10 cellular contexts compared by ENCODE assay signal in genomic region chr22:42642801-42643631, GRCh38. TPM values are rescaled to one million over a fixed set of nuclear protein-coding genes. Genes with fewer than 3 reads are reported as not detected.
DNase-seq lines count a peak whose midpoint lies in the region; ATAC-seq and TF ChIP-seq lines count a peak whose summit lies in the region.
"Had no signal": no experiment of that assay in that cellular context is flagged by ENCODE, and none has a peak within 500 bp of the region (broad histone marks: within the 10 kb centered on the region; RNA-seq: fewer than 3 reads in every experiment).

No MANE protein-coding gene starts in this region.

- no peak overlapping the region for H3K4me2 ChIP-seq in mesenchymal stem cell (ENCODE audit: low read length, poor library complexity, severe bottlenecking)

- H4K91ac ChIP-seq in mesenchymal stem cell (ENCODE audit: low read length) = peak overlapping the region; percentile 35

- no peak overlapping the region for H2BK12ac ChIP-seq in mesenchymal stem cell (ENCODE audit: low read length in 2 of 2)

- peak overlapping the region; percentile 38 for H4K8ac ChIP-seq in mesenchymal stem cell (ENCODE audit: low read length)

- H3K27me3 ChIP-seq in mesenchymal stem cell (ENCODE audit: control insufficient read depth in 1 of 2, insufficient read depth in 1 of 2, low read length in 2 of 2) (no peaks in the 10 kb centered on the region), WERI-Rb-1 (ENCODE audit: insufficient read depth, low read depth, severe bottlenecking) (no peaks in the 10 kb centered on the region)

- H2AFZ ChIP-seq in mesenchymal stem cell (ENCODE audit: low read depth, low read length) = no peak overlapping the region

- H2BK5ac ChIP-seq in mesenchymal stem cell (ENCODE audit: low read depth, low read length, poor library complexity, severe bottlenecking) = no peak overlapping the region

- H3K4me3 ChIP-seq in mesenchymal stem cell (ENCODE audit: insufficient read depth in 1 of 2, low read depth in 1 of 2, low read length in 2 of 2) (no peak overlapping the region), WERI-Rb-1 (ENCODE audit: low read depth, low read length) (no peak overlapping the region)

- CTCF ChIA-PET in activated CD8-positive, alpha-beta T cell treated with anti-CD3 and anti-CD28 coated beads, Interleukin-2, amount 10 ng/mL, durations not matched to agents 7 days and 5 days (lab: Charles Lee) = interaction anchor here (2.1 kb wide), 1 partner anchor 22 kb away, joined by 11 read pairs; no protein-coding TSS in a partner anchor
- CTCF ChIA-PET in activated CD8-positive, alpha-beta T cell treated with anti-CD3 and anti-CD28 coated beads for 36 hours (lab: Charles Lee) = no interaction called here
- CTCF ChIA-PET in activated B cell treated with CpG ODN at 0.5 μM for 24 hours (lab: Charles Lee) = interaction anchor here (0.9 to 1.7 kb wide), 3 partner anchors 13 to 21 kb away, joined by 3 to 11 read pairs (median 5); no protein-coding TSS in a partner anchor

- intact Hi-C loops in activated CD8-positive, alpha-beta T cell treated with anti-CD3 and anti-CD28 coated beads for 36 hours (cut with micrococcal nuclease) = no loop called here
- intact Hi-C loops in activated B cell treated with CpG ODN at 0.5 μM for 24 hours (cut with micrococcal nuclease) = no loop called here

- peak overlapping the region in 1 of 2 experiments; percentile 36 for H3K4ac ChIP-seq in mesenchymal stem cell (ENCODE audit: low read depth in 1 of 2, low read length in 2 of 2)

- no peak overlapping the region for H2BK15ac ChIP-seq in mesenchymal stem cell (ENCODE audit: low read depth, poor library complexity, severe bottlenecking)

- H2AK5ac ChIP-seq in mesenchymal stem cell (ENCODE audit: low read length, severe bottlenecking) = peak overlapping the region; percentile 59

- peaks cover 3% of the 10 kb centered on the region for H3K36me3 Mint-ChIP-seq in activated CD8-positive, alpha-beta T cell treated with anti-CD3 and anti-CD28 coated beads, Interleukin-2, amount 10 ng/mL, durations not matched to agents 7 days and 5 days (ENCODE audit: low read depth)
- H3K36me3 Mint-ChIP-seq in activated CD8-positive, alpha-beta T cell treated with anti-CD3 and anti-CD28 coated beads for 36 hours (ENCODE audit: low read depth) = no peaks in the 10 kb centered on the region
- H3K36me3 Mint-ChIP-seq in activated B cell treated with CpG ODN at 0.5 μM for 24 hours (ENCODE audit: low read depth) (no peaks in the 10 kb centered on the region), type B pancreatic cell (peaks cover 4% of the 10 kb centered on the region)

- WGBS in mesenchymal stem cell = 97% methylated on average over 11 of the region's 12 CpGs

- DNase-seq in activated CD8-positive, alpha-beta T cell treated with anti-CD3 and anti-CD28 coated beads, Interleukin-2, amount 10 ng/mL, durations not matched to agents 7 days and 5 days = no peak
- no peak for DNase-seq in activated CD8-positive, alpha-beta T cell treated with anti-CD3 and anti-CD28 coated beads for 36 hours
- DNase-seq in activated B cell treated with CpG ODN at 0.5 μM for 24 hours = no peak
- DNase-seq in mesenchymal stem cell = no peak
- no peak for DNase-seq in type B pancreatic cell (ENCODE audit: extremely low spot score, unreplicated experiment)
- DNase-seq in WERI-Rb-1 = no peak
- DNase-seq in DMS53 treated with DMSO at 0.1 percent for 48 hours (lab: John Stamatoyannopoulos, UW; ENCODE audit: unreplicated experiment) = no peak
- no peak for DNase-seq in glomerular visceral epithelial cell (ENCODE audit: extremely low spot score)

- H3K36me3 ChIP-seq in mesenchymal stem cell (ENCODE audit: control insufficient read depth in 1 of 2, insufficient read depth in 2 of 2, low read depth in 1 of 2, low read length in 2 of 2) (peaks cover 3 to 20% of the 10 kb centered on the region in 2 experiments), WERI-Rb-1 (no peaks in the 10 kb centered on the region; the same call in 1 of the 2 replicates)

- no peak overlapping the region for H3K18ac ChIP-seq in mesenchymal stem cell (ENCODE audit: low read depth in 1 of 2, low read length in 2 of 2)

- H3K9me3 ChIP-seq in mesenchymal stem cell (ENCODE audit: control insufficient read depth, low read length) = no peaks in the 10 kb centered on the region
- no peaks in the 10 kb centered on the region for H3K9me3 ChIP-seq in WERI-Rb-1 (ENCODE audit: severe bottlenecking)

- no peak overlapping the region for H3K9ac ChIP-seq in mesenchymal stem cell (ENCODE audit: low read length)

- TF ChIP-seq CTCF in activated CD8-positive, alpha-beta T cell treated with anti-CD3 and anti-CD28 coated beads for 36 hours (IDR thresholded peaks at IDR 0.05) = no peak
- TF ChIP-seq CTCF in activated B cell treated with CpG ODN at 0.5 μM for 24 hours (IDR thresholded peaks at IDR 0.05) (no peak), type B pancreatic cell (conservative IDR thresholded peaks at IDR 0.05) (no peak), WERI-Rb-1 (IDR thresholded peaks at IDR 0.05; ENCODE audit: low read depth, low read length) (no peak)

- peak overlapping the region; percentile 10 for H3K27ac Mint-ChIP-seq in activated CD8-positive, alpha-beta T cell treated with anti-CD3 and anti-CD28 coated beads, Interleukin-2, amount 10 ng/mL, durations not matched to agents 7 days and 5 days
- H3K27ac Mint-ChIP-seq in activated CD8-positive, alpha-beta T cell treated with anti-CD3 and anti-CD28 coated beads for 36 hours = no peak overlapping the region
- H3K27ac Mint-ChIP-seq in activated B cell treated with CpG ODN at 0.5 μM for 24 hours (peak overlapping the region; percentile 74), type B pancreatic cell (peak overlapping the region; percentile 31)

- H2BK120ac ChIP-seq in mesenchymal stem cell (ENCODE audit: low read depth, low read length) = no peak overlapping the region

- H3K27me3 Mint-ChIP-seq in activated CD8-positive, alpha-beta T cell treated with anti-CD3 and anti-CD28 coated beads, Interleukin-2, amount 10 ng/mL, durations not matched to agents 7 days and 5 days (ENCODE audit: low read depth) = no peaks in the 10 kb centered on the region
- H3K27me3 Mint-ChIP-seq in activated CD8-positive, alpha-beta T cell treated with anti-CD3 and anti-CD28 coated beads for 36 hours = no peaks in the 10 kb centered on the region
- H3K27me3 Mint-ChIP-seq in activated B cell treated with CpG ODN at 0.5 μM for 24 hours (no peaks in the 10 kb centered on the region), type B pancreatic cell (no peaks in the 10 kb centered on the region)

- no peak overlapping the region for H3K14ac ChIP-seq in mesenchymal stem cell (ENCODE audit: low read length in 2 of 2)

- POLR2A ChIA-PET in activated CD8-positive, alpha-beta T cell treated with anti-CD3 and anti-CD28 coated beads, Interleukin-2, amount 10 ng/mL, durations not matched to agents 7 days and 5 days (lab: Charles Lee) = interaction anchor here (4.9 kb wide), 1 partner anchor 28 kb away, joined by 33 read pairs; the partner anchor contains the start of gene POLDIP3
- POLR2A ChIA-PET in activated CD8-positive, alpha-beta T cell treated with anti-CD3 and anti-CD28 coated beads for 36 hours (lab: Charles Lee) = interaction anchor here (0.9 to 2.0 kb wide), 3 partner anchors 27 to 28 kb away, joined by 3 to 11 read pairs (median 4); partner anchors contain the start of gene POLDIP3
- POLR2A ChIA-PET in activated B cell treated with CpG ODN at 0.5 μM for 24 hours (lab: Charles Lee) = interaction anchor here (1.0 to 2.5 kb wide), 5 partner anchors 13 to 127 kb away, joined by 3 to 34 read pairs (median 5); partner anchors contain the start of gene POLDIP3

- H3K79me1 ChIP-seq in mesenchymal stem cell (replicated peaks; ENCODE audit: low read length, poor library complexity, severe bottlenecking) = peaks cover 10% of the 10 kb centered on the region

- H3K4me1 Mint-ChIP-seq in activated CD8-positive, alpha-beta T cell treated with anti-CD3 and anti-CD28 coated beads, Interleukin-2, amount 10 ng/mL, durations not matched to agents 7 days and 5 days (ENCODE audit: low read depth) = peaks cover 31% of the 10 kb centered on the region
- peaks cover 34% of the 10 kb centered on the region for H3K4me1 Mint-ChIP-seq in activated CD8-positive, alpha-beta T cell treated with anti-CD3 and anti-CD28 coated beads for 36 hours (ENCODE audit: low read depth)
- H3K4me1 Mint-ChIP-seq in activated B cell treated with CpG ODN at 0.5 μM for 24 hours = peaks cover 67% of the 10 kb centered on the region
- H3K4me1 Mint-ChIP-seq in type B pancreatic cell (ENCODE audit: unreplicated experiment) = peaks cover 30% of the 10 kb centered on the region

- no peak overlapping the region for H3K23ac ChIP-seq in mesenchymal stem cell (ENCODE audit: low read length in 2 of 2)

- peaks cover 60% of the 10 kb centered on the region for H3K4me1 ChIP-seq in mesenchymal stem cell (ENCODE audit: control insufficient read depth, insufficient read depth, low read depth, low read length)

- H3K27ac ChIP-seq in mesenchymal stem cell (ENCODE audit: low read length, poor library complexity, severe bottlenecking) = peak overlapping the region; percentile 6
- H3K27ac ChIP-seq in WERI-Rb-1 = no peak overlapping the region

- ATAC-seq in activated CD8-positive, alpha-beta T cell treated with anti-CD3 and anti-CD28 coated beads, Interleukin-2, amount 10 ng/mL, durations not matched to agents 7 days and 5 days = no peak
- no peak for ATAC-seq in activated CD8-positive, alpha-beta T cell treated with anti-CD3 and anti-CD28 coated beads for 36 hours
- ATAC-seq in activated B cell treated with CpG ODN at 0.5 μM for 24 hours (ENCODE audit: low read depth) = peak; percentile 84
- ATAC-seq: esophagus mucosa had no signal

- no peaks in the 10 kb centered on the region for H3K9me3 Mint-ChIP-seq in activated CD8-positive, alpha-beta T cell treated with anti-CD3 and anti-CD28 coated beads, Interleukin-2, amount 10 ng/mL, durations not matched to agents 7 days and 5 days (ENCODE audit: insufficient read depth)
- no peaks in the 10 kb centered on the region for H3K9me3 Mint-ChIP-seq in activated CD8-positive, alpha-beta T cell treated with anti-CD3 and anti-CD28 coated beads for 36 hours
- H3K9me3 Mint-ChIP-seq in activated B cell treated with CpG ODN at 0.5 μM for 24 hours (no peaks in the 10 kb centered on the region), type B pancreatic cell (no peaks in the 10 kb centered on the region)

- H3K4me3 Mint-ChIP-seq in activated CD8-positive, alpha-beta T cell treated with anti-CD3 and anti-CD28 coated beads, Interleukin-2, amount 10 ng/mL, durations not matched to agents 7 days and 5 days = no peak overlapping the region
- no peak overlapping the region for H3K4me3 Mint-ChIP-seq in activated CD8-positive, alpha-beta T cell treated with anti-CD3 and anti-CD28 coated beads for 36 hours
- H3K4me3 Mint-ChIP-seq in activated B cell treated with CpG ODN at 0.5 μM for 24 hours = no peak overlapping the region
- no peak overlapping the region for H3K4me3 Mint-ChIP-seq in type B pancreatic cell

RNA-seq across cellular contexts. Expression of gene ATP5MGL, which starts 2.6 kb away (rescaled TPM):
- total RNA-seq in activated CD8-positive, alpha-beta T cell treated with anti-CD3 and anti-CD28 coated beads, Interleukin-2, amount 10 ng/mL, durations not matched to agents 7 days and 5 days = 1 to 10 TPM in 1 of 2 experiments, under 1 TPM in 1; 0.63 to 1.4 TPM
- under 1 TPM; 0.54 to 0.59 TPM for total RNA-seq in activated CD8-positive, alpha-beta T cell treated with anti-CD3 and anti-CD28 coated beads for 36 hours
- 2.1 and 3.4 TPM in 2 replicates for total RNA-seq in activated B cell treated with CpG ODN at 0.5 μM for 24 hours
- not detected for polyA plus RNA-seq in mesenchymal stem cell (2013, experiment 1 of 2)
- polyA plus RNA-seq in mesenchymal stem cell (2013, experiment 2 of 2) = not detected
- 0.86 and 1.1 TPM in 2 replicates for total RNA-seq in type B pancreatic cell (ENCODE audit: low replicate concordance)
- polyA plus RNA-seq: keratinocyte had no signal

RNA-seq across cellular contexts. Expression of gene CYB5R3, which starts 6.2 kb away (rescaled TPM):
- total RNA-seq in activated CD8-positive, alpha-beta T cell treated with anti-CD3 and anti-CD28 coated beads, Interleukin-2, amount 10 ng/mL, durations not matched to agents 7 days and 5 days = 10 to 100 TPM; 87.7 to 91.4 TPM
- 10 to 100 TPM; 64.2 to 64.3 TPM for total RNA-seq in activated CD8-positive, alpha-beta T cell treated with anti-CD3 and anti-CD28 coated beads for 36 hours
- 78.2 and 91.7 TPM in 2 replicates for total RNA-seq in activated B cell treated with CpG ODN at 0.5 μM for 24 hours
- polyA plus RNA-seq in mesenchymal stem cell (2013, experiment 1 of 2) = 390 TPM
- polyA plus RNA-seq in mesenchymal stem cell (2013, experiment 2 of 2) = 388 TPM
- 89.3 and 102 TPM in 2 replicates for total RNA-seq in type B pancreatic cell (ENCODE audit: low replicate concordance)

RNA-seq across cellular contexts. Expression of gene POLDIP3, which starts 28.3 kb away (rescaled TPM):
- 10 to 100 TPM; 77.2 to 80.6 TPM for total RNA-seq in activated CD8-positive, alpha-beta T cell treated with anti-CD3 and anti-CD28 coated beads, Interleukin-2, amount 10 ng/mL, durations not matched to agents 7 days and 5 days
- 10 to 100 TPM; 70.2 to 71.1 TPM for total RNA-seq in activated CD8-positive, alpha-beta T cell treated with anti-CD3 and anti-CD28 coated beads for 36 hours
- 77.1 and 77.5 TPM in 2 replicates for total RNA-seq in activated B cell treated with CpG ODN at 0.5 μM for 24 hours
- polyA plus RNA-seq in mesenchymal stem cell (2013, experiment 1 of 2) = 26.3 TPM
- polyA plus RNA-seq in mesenchymal stem cell (2013, experiment 2 of 2) = 25.3 TPM
- total RNA-seq in type B pancreatic cell (ENCODE audit: low replicate concordance) = 75.6 and 86.9 TPM in 2 replicates
